Comparison of ENCODE assay signal across 8 cellular contexts in genomic region chr3:160402249-160403027, GRCh38. TPM values are rescaled to one million over a fixed set of nuclear protein-coding genes. Genes with fewer than 3 reads are reported as not detected.
DNase-seq lines count a peak whose midpoint lies in the region; FAIRE-seq and TF ChIP-seq lines count a peak whose summit lies in the region.

No MANE protein-coding gene starts in this region.

- peak overlapping the region; percentile 88 to 99 (median 93) for H3K4me3 Mint-ChIP-seq in brain

- H3K27ac ChIP-seq in BLaER1 (peak overlapping the region; percentile 98), HUES64 (ENCODE audit: low read depth, low read length) (no peak overlapping the region), muscle layer of colon (ENCODE audit: low read depth, low read length) (peak overlapping the region; percentile 37)

- WGBS in HUES64, result 56% methylated on average over 8 of the region's 11 CpGs

- peaks cover 3% of the 10 kb centered on the region for H3K36me3 Mint-ChIP-seq in brain

- no peak for TF ChIP-seq CTCF in brain (conservative IDR thresholded peaks at IDR 0.05)

- H3K36me3 ChIP-seq in BLaER1 (peaks cover 13% of the 10 kb centered on the region), HUES64 (ENCODE audit: insufficient read depth, low read length) (peaks cover 56% of the 10 kb centered on the region), muscle layer of colon (ENCODE audit: insufficient read depth, low read length) (no peaks in the 10 kb centered on the region)

- H3K4me1 Mint-ChIP-seq in brain, result peaks cover 67% of the 10 kb centered on the region

- peak overlapping the region; percentile 86 for H3K4me2 ChIP-seq in BLaER1

- H3K9ac ChIP-seq in BLaER1 (peak overlapping the region; percentile 99), HUES64 (ENCODE audit: low read depth, low read length) (peak overlapping the region; percentile 29; the same call in 1 of the 2 replicates), muscle layer of colon (ENCODE audit: low read length) (no peak overlapping the region)

- peaks cover 79% of the 10 kb centered on the region for H4K20me1 ChIP-seq in BLaER1

- FAIRE-seq in urothelium cell line (lab: Jason Lieb, UNC), result no peak

- H3K27me3 Mint-ChIP-seq in brain, result peaks cover 16% of the 10 kb centered on the region

- peak overlapping the region; percentile 74 to 99 (median 94) for H3K27ac Mint-ChIP-seq in brain

- peaks cover 0 to 5% (median 0%) of the 10 kb centered on the region in 5 experiments for H3K9me3 Mint-ChIP-seq in brain

- peaks cover 36% of the 10 kb centered on the region for H3K4me1 ChIP-seq in BLaER1
- peaks cover 28% of the 10 kb centered on the region for H3K4me1 ChIP-seq in HUES64 (ENCODE audit: insufficient read depth, low read length)
- H3K4me1 ChIP-seq in muscle layer of colon (ENCODE audit: insufficient read depth, low read length), result peaks cover 23% of the 10 kb centered on the region

- peak overlapping the region; percentile 94 for H3K4me3 ChIP-seq in BLaER1
- H3K4me3 ChIP-seq in HUES64 (ENCODE audit: low read length), result peak overlapping the region; percentile 91
- H3K4me3 ChIP-seq in muscle layer of colon (ENCODE audit: low read depth in 1 of 2, low read length in 2 of 2), result no peak overlapping the region

- DNase-seq in superior temporal gyrus (ENCODE audit: extremely low spot score) (no peak), urothelium cell line (ENCODE audit: low spot score) (no peak), T-helper 9 cell (no peak), posterior cingulate gyrus (no peak)

- H3K9me3 ChIP-seq in BLaER1 (no peaks in the 10 kb centered on the region), HUES64 (ENCODE audit: insufficient read depth, low read depth, low read length) (no peaks in the 10 kb centered on the region), muscle layer of colon (ENCODE audit: low read length) (no peaks in the 10 kb centered on the region)

- no peaks in the 10 kb centered on the region for H3K27me3 ChIP-seq in BLaER1
- no peaks in the 10 kb centered on the region for H3K27me3 ChIP-seq in HUES64 (ENCODE audit: insufficient read depth, low read length)
- peaks cover 16 to 32% of the 10 kb centered on the region in 2 donors for H3K27me3 ChIP-seq in muscle layer of colon (ENCODE audit: control insufficient read depth in 1 of 2, insufficient read depth in 2 of 2, low read length in 2 of 2)

- intact Hi-C loops in posterior cingulate gyrus (cut with DNase I), result no loop called here

RNA-seq across cellular contexts. Expression of gene SMC4, which starts 3.0 kb away (rescaled TPM):
- 99.3 TPM for polyA plus RNA-seq in HUES64 (2013, experiment 1 of 2)
- polyA plus RNA-seq in HUES64 (2013, experiment 2 of 2), result 114 TPM
- polyA plus RNA-seq in brain (ENCODE audit: insufficient read depth, low read depth, low replicate concordance), result 16.0 TPM

RNA-seq across cellular contexts. Expression of gene IFT80, which starts 3.4 kb away (rescaled TPM):
- 18.4 TPM for polyA plus RNA-seq in HUES64 (2013, experiment 1 of 2)
- 24.5 TPM for polyA plus RNA-seq in HUES64 (2013, experiment 2 of 2)
- 4.5 TPM for polyA plus RNA-seq in brain (ENCODE audit: insufficient read depth, low read depth, low replicate concordance)

RNA-seq across cellular contexts. Expression of gene TRIM59, which starts 47.1 kb away (rescaled TPM):
- polyA plus RNA-seq in HUES64 (2013, experiment 1 of 2), result 33.7 TPM
- polyA plus RNA-seq in HUES64 (2013, experiment 2 of 2), result 34.2 TPM
- polyA plus RNA-seq in brain (ENCODE audit: insufficient read depth, low read depth, low replicate concordance), result 1.5 TPM

Comparison
In these comparisons a context has a peak if more than half of its experiments do, and no peak if none do; other contexts are left out.
1. H3K4me3 ChIP-seq: peak in BLaER1 (single experiment) and HUES64 (single experiment); none in muscle layer of colon (0 of 2).